In the genomic region with DNA sequence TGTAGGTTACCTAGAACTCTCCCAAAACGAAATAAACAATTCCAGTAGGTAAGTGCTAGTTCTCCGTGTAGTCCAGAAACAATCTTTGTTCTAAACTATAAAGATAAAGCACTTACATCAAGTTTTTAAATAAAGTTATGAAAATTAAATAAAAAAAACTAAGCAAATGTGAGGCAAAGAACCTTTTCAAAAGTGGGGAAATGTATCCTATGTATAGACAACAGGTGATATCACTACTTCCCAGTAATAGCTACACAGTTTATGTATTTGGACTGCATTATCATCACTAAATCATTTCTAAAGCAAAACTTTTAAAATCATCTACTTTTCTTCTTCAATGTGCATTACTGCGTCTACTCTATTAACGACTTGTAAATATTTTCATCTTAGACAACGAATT, we compare ENCODE assay signal across 1 cellular context.
TF ChIP-seq lines count a peak whose summit lies in the region.

No MANE protein-coding gene starts in this region.

TF ChIP-seq in WTC11, 78 proteins besides CTCF, POLR2A, EP300 and RAD21 (continued from another document):
- TF ChIP-seq ZSCAN18 (CRISPR knock-in tag; IDR thresholded peaks at IDR 0.05) (no peak), ZBTB43 (CRISPR knock-in tag; IDR thresholded peaks at IDR 0.05) (no peak), NR3C1 (CRISPR knock-in tag; conservative IDR thresholded peaks at IDR 0.05; ENCODE audit: low read depth) (no peak), NFE2L1 (CRISPR knock-in tag; IDR thresholded peaks at IDR 0.05) (no peak), GTF2I (CRISPR knock-in tag; conservative IDR thresholded peaks at IDR 0.05) (no peak), RELA (CRISPR knock-in tag; IDR thresholded peaks at IDR 0.05; ENCODE audit: borderline replicate concordance) (no peak), KAT7 (CRISPR knock-in tag; IDR thresholded peaks at IDR 0.05; ENCODE audit: borderline replicate concordance) (no peak)
- TF ChIP-seq, protein P1, sequence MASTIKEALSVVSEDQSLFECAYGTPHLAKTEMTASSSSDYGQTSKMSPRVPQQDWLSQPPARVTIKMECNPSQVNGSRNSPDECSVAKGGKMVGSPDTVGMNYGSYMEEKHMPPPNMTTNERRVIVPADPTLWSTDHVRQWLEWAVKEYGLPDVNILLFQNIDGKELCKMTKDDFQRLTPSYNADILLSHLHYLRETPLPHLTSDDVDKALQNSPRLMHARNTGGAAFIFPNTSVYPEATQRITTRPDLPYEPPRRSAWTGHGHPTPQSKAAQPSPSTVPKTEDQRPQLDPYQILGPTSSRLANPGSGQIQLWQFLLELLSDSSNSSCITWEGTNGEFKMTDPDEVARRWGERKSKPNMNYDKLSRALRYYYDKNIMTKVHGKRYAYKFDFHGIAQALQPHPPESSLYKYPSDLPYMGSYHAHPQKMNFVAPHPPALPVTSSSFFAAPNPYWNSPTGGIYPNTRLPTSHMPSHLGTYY (CRISPR knock-in tag; IDR thresholded peaks at IDR 0.05), result no peak
- TF ChIP-seq, protein P2, sequence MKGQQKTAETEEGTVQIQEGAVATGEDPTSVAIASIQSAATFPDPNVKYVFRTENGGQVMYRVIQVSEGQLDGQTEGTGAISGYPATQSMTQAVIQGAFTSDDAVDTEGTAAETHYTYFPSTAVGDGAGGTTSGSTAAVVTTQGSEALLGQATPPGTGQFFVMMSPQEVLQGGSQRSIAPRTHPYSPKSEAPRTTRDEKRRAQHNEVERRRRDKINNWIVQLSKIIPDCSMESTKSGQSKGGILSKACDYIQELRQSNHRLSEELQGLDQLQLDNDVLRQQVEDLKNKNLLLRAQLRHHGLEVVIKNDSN (CRISPR knock-in tag; IDR thresholded peaks at IDR 0.05), result no peak
